Comparison of ENCODE assay signal across 26 cellular contexts in genomic region chr6:116925088-116925794, GRCh38. TPM values are rescaled to one million over a fixed set of nuclear protein-coding genes. Genes with fewer than 3 reads are reported as not detected.
DNase-seq lines count a peak whose midpoint lies in the region; ATAC-seq, FAIRE-seq and TF ChIP-seq lines count a peak whose summit lies in the region.
"Had no signal": no experiment of that assay in that cellular context is flagged by ENCODE, and none has a peak within 500 bp of the region (broad histone marks: within the 10 kb centered on the region; RNA-seq: fewer than 3 reads in every experiment).

No MANE protein-coding gene starts in this region.

- H3K4me1 ChIP-seq in IMR-90 (ENCODE audit: control insufficient read depth, insufficient read depth, low read length), result no peaks in the 10 kb centered on the region
- H3K4me1 ChIP-seq in right lobe of liver, result peaks cover 0 to 16% (median 3%) of the 10 kb centered on the region in 4 donors
- no peaks in the 10 kb centered on the region for H3K4me1 ChIP-seq in pancreas
- H3K4me1 ChIP-seq: BE2C had no signal

- H4K91ac ChIP-seq in IMR-90 (ENCODE audit: insufficient read depth, low read depth, low read length), result no peak overlapping the region

- no peaks in the 10 kb centered on the region for H3K36me3 Mint-ChIP-seq in osteocyte (ENCODE audit: unreplicated experiment)
- H3K36me3 Mint-ChIP-seq: CD4-positive, CD25-positive, alpha-beta regulatory T cell had no signal

- no peak overlapping the region for H2BK5ac ChIP-seq in IMR-90 (ENCODE audit: low read depth, low read length, poor library complexity, severe bottlenecking)

- H2AFZ ChIP-seq in IMR-90 (replicated peaks; ENCODE audit: low read length, poor library complexity), result peak overlapping the region; percentile 16

- no peak for TF ChIP-seq POLR2A in IMR-90 (IDR thresholded peaks at IDR 0.05; ENCODE audit: low read depth, low read length)
- TF ChIP-seq POLR2A in right lobe of liver (IDR thresholded peaks at IDR 0.05), result no peak

- H2BK15ac ChIP-seq in IMR-90 (ENCODE audit: low read depth, low read length), result no peak overlapping the region

- no peak overlapping the region for H4K5ac ChIP-seq in IMR-90 (ENCODE audit: low read depth, low read length)

- H2AK9ac ChIP-seq in IMR-90 (replicated peaks; ENCODE audit: low read depth, low read length, poor library complexity), result no peak overlapping the region

- no peak overlapping the region for H2BK20ac ChIP-seq in IMR-90 (ENCODE audit: low read depth, low read length)

- H3K27me3 ChIP-seq in IMR-90 (ENCODE audit: control insufficient read depth, insufficient read depth, low read length), result no peaks in the 10 kb centered on the region
- H3K27me3 ChIP-seq in right lobe of liver, result no peaks in the 10 kb centered on the region
- no peaks in the 10 kb centered on the region for H3K27me3 ChIP-seq in pancreas

- 17% methylated on average over 2 of the region's 10 CpGs; no CpG with 5 or more reads in 1 of the 2 experiments for WGBS in IMR-90 (ENCODE audit: extremely low coverage in 2 of 2, insufficient read length in 1 of 2), 2 experiments
- WGBS in right lobe of liver (ENCODE audit: insufficient coverage, low coverage, low lambda C conversion rate, missing lambda C conversion rate), result 52% methylated on average over 9 of the region's 10 CpGs
- 70 to 80% methylated on average over 10 of the region's 10 CpGs for WGBS in pancreas, 2 donors

- no peak overlapping the region for H3K4me3 ChIP-seq in AG10803 (ENCODE audit: low read length)
- H3K4me3 ChIP-seq in IMR-90 (ENCODE audit: insufficient read depth, low read depth, low read length), result no peak overlapping the region
- no peak overlapping the region for H3K4me3 ChIP-seq in fibroblast of mammary gland (ENCODE audit: control insufficient read depth, low read depth, low read length)
- no peak overlapping the region for H3K4me3 ChIP-seq in right lobe of liver
- H3K4me3 ChIP-seq in pancreas, result no peak overlapping the region

- H3K4me1 Mint-ChIP-seq in osteocyte (ENCODE audit: unreplicated experiment), result no peaks in the 10 kb centered on the region
- H3K4me1 Mint-ChIP-seq: CD4-positive, CD25-positive, alpha-beta regulatory T cell had no signal

- no peak overlapping the region for H3K56ac ChIP-seq in IMR-90 (ENCODE audit: extremely low read depth, insufficient read depth, low read length)

- H4K8ac ChIP-seq in IMR-90 (ENCODE audit: low read depth in 2 of 2, low read length in 2 of 2), result no peak overlapping the region

- TF ChIP-seq RAD21 in IMR-90 (IDR thresholded peaks at IDR 0.05; ENCODE audit: low read length), result no peak

- no peaks in the 10 kb centered on the region for H4K20me1 ChIP-seq in IMR-90 (ENCODE audit: insufficient read depth, low read length)

- H3K4ac ChIP-seq in IMR-90 (ENCODE audit: low read depth, low read length), result no peak overlapping the region

- intact Hi-C loops in IMR-90 (cut with micrococcal nuclease), result no loop called here
- intact Hi-C loops in right lobe of liver (cut with DNase I), result no loop called here
- intact Hi-C loops in pancreas (cut with DNase I), result no loop called here

- ATAC-seq in IMR-90 (ENCODE audit: low read depth), result no peak
- peak in 3 of 4 donors; percentile 31 to 56 (median 37) for ATAC-seq in right lobe of liver
- no peak for ATAC-seq in pancreas
- ATAC-seq in HG03280 (IDR thresholded peaks at IDR 0.05; ENCODE audit: unreplicated experiment), result no peak
- ATAC-seq: PC-3 had no signal

- no peak overlapping the region for H3K14ac ChIP-seq in IMR-90 (replicated peaks; ENCODE audit: low read depth, low read length)

- H3K9ac ChIP-seq in IMR-90 (ENCODE audit: low read depth, low read length), result no peak overlapping the region
- H3K9ac ChIP-seq: KMS-11 had no signal

- no peak overlapping the region for H3K23ac ChIP-seq in IMR-90 (ENCODE audit: low read depth, low read length)

- H3K27ac ChIP-seq in IMR-90 (ENCODE audit: insufficient read depth, low read length) (no peak overlapping the region), right lobe of liver (no peak overlapping the region), pancreas (no peak overlapping the region)
- H3K27ac ChIP-seq: KMS-11, RWPE1 had no signal

- H3K27me3 Mint-ChIP-seq in osteocyte (ENCODE audit: unreplicated experiment), result peaks cover 3% of the 10 kb centered on the region
- H3K27me3 Mint-ChIP-seq: CD4-positive, CD25-positive, alpha-beta regulatory T cell had no signal

- POLR2A ChIA-PET in IMR-90 (lab: Charles Lee; ENCODE audit: unreplicated experiment), result no interaction called here

- H3K79me1 ChIP-seq in IMR-90 (ENCODE audit: low read depth in 1 of 2, low read length in 2 of 2), result no peaks in the 10 kb centered on the region

- CTCF ChIA-PET in IMR-90 (lab: Yijun Ruan, JAX), result no interaction called here

- H3K9me3 Mint-ChIP-seq in osteocyte (ENCODE audit: unreplicated experiment), result no peaks in the 10 kb centered on the region
- H3K9me3 Mint-ChIP-seq: H9 had no signal

- peak; percentile 16 for DNase-seq in AG10803 (ENCODE audit: low read depth)
- DNase-seq in IMR-90, result no peak
- peak; percentile 3 for DNase-seq in fibroblast of mammary gland (ENCODE audit: low read depth)
- no peak for DNase-seq in right lobe of liver
- no peak for DNase-seq in pancreas
- no peak for DNase-seq in osteocyte (ENCODE audit: extremely low spot score, unreplicated experiment)
- no peak for DNase-seq in HK-2 (ENCODE audit: unreplicated experiment)
- DNase-seq: 8988T; BE2C; CD4-positive, CD25-positive, alpha-beta regulatory T cell; COR-L47; DMS 273 treated with DMSO at 0.1 percent for 48 hours; DND-41; H9; NCI-H1417; NCI-H1930; NCI-H345; NCI-H524 treated with DMSO at 0.1 percent for 48 hours; PC-3; SIG-M5 had no signal

- H3K18ac ChIP-seq in IMR-90 (ENCODE audit: low read depth, low read length), result no peak overlapping the region

- H3K36me3 ChIP-seq in IMR-90 (ENCODE audit: control insufficient read depth, insufficient read depth, low read length) (no peaks in the 10 kb centered on the region), right lobe of liver (no peaks in the 10 kb centered on the region), pancreas (no peaks in the 10 kb centered on the region)
- H3K36me3 ChIP-seq: BE2C had no signal

- no peak for FAIRE-seq in pancreas (lab: Jason Lieb, UNC)

- no peak overlapping the region for H3K4me2 ChIP-seq in IMR-90 (ENCODE audit: low read depth, low read length)
- H3K4me2 ChIP-seq: KMS-11 had no signal

- no peak overlapping the region for H3K4me3 Mint-ChIP-seq in osteocyte (ENCODE audit: unreplicated experiment)
- H3K4me3 Mint-ChIP-seq: CD4-positive, CD25-positive, alpha-beta regulatory T cell; H9 had no signal

- no TSS peak for BruUV-seq in IMR-90 (replicated peaks; lab: Mats Ljungman, UMichigan)

- TF ChIP-seq CTCF in AG10803 (conservative IDR thresholded peaks at IDR 0.05; ENCODE audit: low read length), result no peak
- TF ChIP-seq CTCF in IMR-90 (conservative IDR thresholded peaks at IDR 0.05; ENCODE audit: low read depth, low read length), result no peak
- no peak for TF ChIP-seq CTCF in fibroblast of mammary gland (conservative IDR thresholded peaks at IDR 0.05; ENCODE audit: control insufficient read depth, insufficient read depth, low read depth, low read length)
- no peak for TF ChIP-seq CTCF in right lobe of liver (IDR thresholded peaks at IDR 0.05)
- no peak for TF ChIP-seq CTCF in pancreas (IDR thresholded peaks at IDR 0.05)
- no peak for TF ChIP-seq CTCF in osteocyte (IDR thresholded peaks at IDR 0.05)

- no peak overlapping the region for H3K27ac Mint-ChIP-seq in osteocyte (ENCODE audit: unreplicated experiment)
- H3K27ac Mint-ChIP-seq: CD4-positive, CD25-positive, alpha-beta regulatory T cell; H9 had no signal

- in situ Hi-C loops in IMR-90 (cut with MboI; ENCODE audit: low sequenced_read_pairs), result no loop called here

- H3K9me1 ChIP-seq in IMR-90 (ENCODE audit: insufficient read depth, low read length), result no peaks in the 10 kb centered on the region

- no peak overlapping the region for H2AK5ac ChIP-seq in IMR-90 (ENCODE audit: low read depth, low read length)

- H2BK120ac ChIP-seq in IMR-90 (ENCODE audit: low read depth, low read length), result no peak overlapping the region

- H3K9me3 ChIP-seq in IMR-90 (ENCODE audit: control insufficient read depth, insufficient read depth, low read length), result no peaks in the 10 kb centered on the region
- no peaks in the 10 kb centered on the region for H3K9me3 ChIP-seq in right lobe of liver
- no peaks in the 10 kb centered on the region for H3K9me3 ChIP-seq in pancreas
- H3K9me3 ChIP-seq: BE2C had no signal

- dilution Hi-C loops in IMR-90 (cut with HindIII; ENCODE audit: low sequenced_read_pairs, unreplicated experiment), result no loop called here

TF ChIP-seq in IMR-90, 13 proteins besides CTCF, POLR2A, EP300 and RAD21:
- TF ChIP-seq RCOR1 (IDR thresholded peaks at IDR 0.05; ENCODE audit: insufficient replicate concordance, low read length) (no peak), MAZ (IDR thresholded peaks at IDR 0.05; ENCODE audit: borderline replicate concordance, low read depth, low read length) (no peak), BHLHE40 (IDR thresholded peaks at IDR 0.05; ENCODE audit: low read depth, low read length) (no peak), NFE2L2 (IDR thresholded peaks at IDR 0.05; ENCODE audit: low read depth, low read length) (no peak), USF2 (IDR thresholded peaks at IDR 0.05; ENCODE audit: low read depth, low read length) (no peak), MAFK (IDR thresholded peaks at IDR 0.05; ENCODE audit: low read depth, low read length) (no peak)

RNA-seq across cellular contexts. Expression of gene RFX6, which starts 48.2 kb away (rescaled TPM):
- total RNA-seq in IMR-90 (2012; rRNA removed), result not detected in 2 replicates
- polyA plus RNA-seq in IMR-90 (2012; rRNA removed), result not detected in 2 replicates
- not detected in 2 replicates for polyA plus RNA-seq in IMR-90 (2012; cell fraction: cytosol; rRNA removed)
- polyA plus RNA-seq in IMR-90 (2012; cell fraction: nucleus; rRNA removed; ENCODE audit: low replicate concordance), result 0.02 TPM in 1 of 2 replicates, not detected in the other
- not detected for total RNA-seq in right lobe of liver
- 1 to 10 TPM in 4 of 6 donors, under 1 TPM in 2; 0.51 to 4.1 (median 1.5) TPM for total RNA-seq in pancreas
- 10 to 100 TPM in 1 of 2 donors, 1 to 10 TPM in 1; 3.3 to 20.8 TPM for polyA plus RNA-seq in pancreas
- total RNA-seq in osteocyte, result not detected in 2 replicates
- total RNA-seq: CD4-positive, CD25-positive, alpha-beta regulatory T cell; G401; H9; M059J had no signal
- polyA plus RNA-seq: AG04450; CD4-positive, CD25-positive, alpha-beta regulatory T cell had no signal

Comparison
In these comparisons a context has a peak if more than half of its experiments do, and no peak if none do; other contexts are left out.
1. DNase-seq: peak in AG10803 (single experiment) and fibroblast of mammary gland (single experiment); none in IMR-90 (single experiment), right lobe of liver (0 of 3), pancreas (0 of 6), osteocyte (single experiment) and HK-2 (single experiment).
2. ATAC-seq: peak in right lobe of liver (3 of 4); none in IMR-90 (single experiment), pancreas (0 of 4) and HG03280 (single experiment).